28 cellular contexts compared by ENCODE assay signal in genomic region chr11:33725496-33725895, GRCh38. TPM values are rescaled to one million over a fixed set of nuclear protein-coding genes. Genes with fewer than 3 reads are reported as not detected.
DNase-seq lines count a peak whose midpoint lies in the region; ATAC-seq, FAIRE-seq and TF ChIP-seq lines count a peak whose summit lies in the region.
"Had no signal": no experiment of that assay in that cellular context is flagged by ENCODE, and none has a peak within 500 bp of the region (broad histone marks: within the 10 kb centered on the region; RNA-seq: fewer than 3 reads in every experiment).

No MANE protein-coding gene starts in this region.

- ATAC-seq in Right ventricle myocardium superior (ENCODE audit: poor library complexity) (no peak), psoas muscle (no peak), HG03469 (IDR thresholded peaks at IDR 0.05; ENCODE audit: unreplicated experiment) (no peak)
- ATAC-seq: body of pancreas, foreskin keratinocyte had no signal

- TF ChIP-seq CTCF in left ventricle myocardium inferior (IDR thresholded peaks at IDR 0.05; ENCODE audit: borderline replicate concordance) (no peak), epithelial cell of esophagus (IDR thresholded peaks at IDR 0.05; ENCODE audit: insufficient read depth, low read depth, low read length, missing control alignments) (no peak), psoas muscle (IDR thresholded peaks at IDR 0.05) (no peak), MM.1S (IDR thresholded peaks at IDR 0.05; ENCODE audit: low read length) (no peak)

- H3K27me3 ChIP-seq in left ventricle myocardium inferior (ENCODE audit: low read depth) (no peaks in the 10 kb centered on the region), psoas muscle (ENCODE audit: insufficient read depth in 3 of 3, low read length in 2 of 3) (no peaks in the 10 kb centered on the region), MM.1S (replicated peaks; ENCODE audit: insufficient read depth, low read length) (no peaks in the 10 kb centered on the region)
- H3K27me3 ChIP-seq: body of pancreas, foreskin keratinocyte, neural progenitor cell had no signal

- intact Hi-C loops in left ventricle myocardium inferior (cut with micrococcal nuclease) (no loop called here), Right ventricle myocardium superior (cut with DNase I) (no loop called here), psoas muscle (cut with DNase I) (no loop called here)

- TF ChIP-seq POLR2A in GM12892 (IDR thresholded peaks at IDR 0.05; ENCODE audit: low read depth, low read length), result no peak

- H3K36me3 ChIP-seq in left ventricle myocardium inferior, result peaks cover 28% of the 10 kb centered on the region
- peaks cover 0 to 15% of the 10 kb centered on the region in 2 donors for H3K36me3 ChIP-seq in psoas muscle (ENCODE audit: insufficient read depth in 1 of 2, low read depth in 1 of 2)
- peaks cover 11% of the 10 kb centered on the region; the same call in 1 of the 2 replicates for H3K36me3 ChIP-seq in MM.1S (replicated peaks; ENCODE audit: insufficient read depth, low read length)
- H3K36me3 ChIP-seq: neural progenitor cell had no signal

- H3K9ac ChIP-seq in MM.1S (ENCODE audit: low read length), result no peak overlapping the region
- H3K9ac ChIP-seq: neural progenitor cell had no signal

- H3K27ac ChIP-seq in left ventricle myocardium inferior (replicated peaks) (peak overlapping the region; percentile 93), psoas muscle (peak overlapping the region; percentile 96), MM.1S (ENCODE audit: low read length) (no peak overlapping the region)
- H3K27ac ChIP-seq: neural progenitor cell had no signal

- FAIRE-seq in GM12892 (lab: Jason Lieb, UNC), result no peak
- FAIRE-seq: A204.1, endometrium, GM19239, HTR-8/SVneo, keratinocyte had no signal

- in situ Hi-C loops in G401 (cut with HindIII; ENCODE audit: low sequenced_read_pairs), result no loop called here

- peaks cover 94% of the 10 kb centered on the region for H3K4me1 ChIP-seq in left ventricle myocardium inferior
- H3K4me1 ChIP-seq in psoas muscle, result peaks cover 84% of the 10 kb centered on the region
- peaks cover 3% of the 10 kb centered on the region; the same call in 1 of the 2 replicates for H3K4me1 ChIP-seq in MM.1S (ENCODE audit: low read length)

- 67 to 77% (median 70%) methylated on average over 5 of the region's 5 CpGs for WGBS in psoas muscle, 3 donors

- peaks cover 99% of the 10 kb centered on the region for H3K79me2 ChIP-seq in MM.1S (ENCODE audit: low read length)

- no peaks in the 10 kb centered on the region for H3K9me2 ChIP-seq in MM.1S (replicated peaks; ENCODE audit: insufficient read depth, low read length)
- H3K9me2 ChIP-seq: SK-N-SH had no signal

- H3K4me2 ChIP-seq in MM.1S (ENCODE audit: low read depth, low read length), result no peak overlapping the region
- H3K4me2 ChIP-seq: neural progenitor cell had no signal

- H3K4me3 ChIP-seq in left ventricle myocardium inferior (peak overlapping the region; percentile 35), epithelial cell of esophagus (ENCODE audit: low read length) (no peak overlapping the region), psoas muscle (peak overlapping the region; percentile 15), MM.1S (ENCODE audit: low read length) (no peak overlapping the region)
- H3K4me3 ChIP-seq: body of pancreas, coronary artery, neural progenitor cell had no signal

- no peaks in the 10 kb centered on the region for H3K9me3 ChIP-seq in left ventricle myocardium inferior (replicated peaks)
- no peaks in the 10 kb centered on the region for H3K9me3 ChIP-seq in psoas muscle
- no peaks in the 10 kb centered on the region for H3K9me3 ChIP-seq in MM.1S (replicated peaks; ENCODE audit: insufficient read depth, low read length)
- H3K9me3 ChIP-seq: body of pancreas, SK-N-SH had no signal

- no peak for DNase-seq in left ventricle myocardium inferior
- no peak for DNase-seq in Right ventricle myocardium superior
- peak; percentile 42 for DNase-seq in epithelial cell of esophagus (ENCODE audit: low read depth)
- DNase-seq in psoas muscle, result no peak
- DNase-seq in G401 (ENCODE audit: low spot score), result no peak
- no peak for DNase-seq in GM12892 (ENCODE audit: insufficient read length)
- no peak for DNase-seq in MM.1S
- DNase-seq: activated CD4-positive, CD25-positive, alpha-beta regulatory T cell treated with anti-CD3 and anti-CD28 coated beads, Interleukin-2, amount 50 U/mL, for 72 hours; body of pancreas; DMS 273 treated with DMSO at 0.1 percent for 48 hours; foreskin keratinocyte; GF-D8; Karpas-422; NCI-H82; SK-N-SH; stimulated activated CD4-positive, alpha-beta T cell treated with anti-CD3 and anti-CD28 coated beads, Interleukin-15, amount 100 ng/mL, for 24 hours; T1000; trophoblast cell had no signal

- peaks cover 47% of the 10 kb centered on the region for H4K20me1 ChIP-seq in MM.1S (ENCODE audit: insufficient read depth, low read length)

- no peaks in the 10 kb centered on the region for H3F3A ChIP-seq in MM.1S (ENCODE audit: insufficient read depth, low read length)

- no peak overlapping the region for H2AFZ ChIP-seq in MM.1S (ENCODE audit: low read length)
- H2AFZ ChIP-seq: neural progenitor cell had no signal

RNA-seq across cellular contexts. Expression of gene CD59, which starts 10.7 kb away (rescaled TPM):
- total RNA-seq in left ventricle myocardium inferior, result 789 TPM
- 713 TPM for total RNA-seq in Right ventricle myocardium superior
- 100 to 1,000 TPM; 548 to 930 (median 580) TPM for total RNA-seq in psoas muscle
- 100 to 1,000 TPM; 423 to 754 (median 450) TPM for polyA plus RNA-seq in psoas muscle
- total RNA-seq in G401 (2014; rRNA removed; shearing (Covaris generic)), result 50.9 and 76.4 TPM in 2 replicates
- 175 TPM for polyA plus RNA-seq in GM12892 (2012; ENCODE audit: missing spikeins)

RNA-seq across cellular contexts. Expression of gene C11orf91, which starts 24.9 kb away (rescaled TPM):
- total RNA-seq in left ventricle myocardium inferior (not detected), Right ventricle myocardium superior (not detected), psoas muscle (under 1 TPM in 3 of 4 donors, not detected in 1; 0.49 to 0.87 (median 0.53) TPM)
- under 1 TPM in 1 of 3 donors, not detected in 2; 0.14 TPM for polyA plus RNA-seq in psoas muscle
- total RNA-seq in G401 (2014; rRNA removed; shearing (Covaris generic)), result not detected in 2 replicates
- not detected for polyA plus RNA-seq in GM12892 (2012; ENCODE audit: missing spikeins)
- total RNA-seq: body of pancreas, mononuclear cell had no signal
- polyA plus RNA-seq: CD14-positive monocyte had no signal

RNA-seq across cellular contexts. Expression of gene FBXO3, which starts 48.8 kb away (rescaled TPM):
- total RNA-seq in left ventricle myocardium inferior (49.8 TPM), Right ventricle myocardium superior (45.3 TPM), psoas muscle (10 to 100 TPM; 35.7 to 52.6 (median 40.9) TPM)
- 10 to 100 TPM; 13.4 to 37.6 (median 22.1) TPM for polyA plus RNA-seq in psoas muscle
- 16.7 and 25.5 TPM in 2 replicates for total RNA-seq in G401 (2014; rRNA removed; shearing (Covaris generic))
- polyA plus RNA-seq in GM12892 (2012; ENCODE audit: missing spikeins), result 11.6 TPM

Comparison
In these comparisons a context has a peak if more than half of its experiments do, and no peak if none do; other contexts are left out.
1. H3K4me3 ChIP-seq: peak in left ventricle myocardium inferior (single experiment) and psoas muscle (single experiment); none in epithelial cell of esophagus (single experiment) and MM.1S (single experiment).